Comparison of ENCODE assay signal across 14 cellular contexts in the genomic region with DNA sequence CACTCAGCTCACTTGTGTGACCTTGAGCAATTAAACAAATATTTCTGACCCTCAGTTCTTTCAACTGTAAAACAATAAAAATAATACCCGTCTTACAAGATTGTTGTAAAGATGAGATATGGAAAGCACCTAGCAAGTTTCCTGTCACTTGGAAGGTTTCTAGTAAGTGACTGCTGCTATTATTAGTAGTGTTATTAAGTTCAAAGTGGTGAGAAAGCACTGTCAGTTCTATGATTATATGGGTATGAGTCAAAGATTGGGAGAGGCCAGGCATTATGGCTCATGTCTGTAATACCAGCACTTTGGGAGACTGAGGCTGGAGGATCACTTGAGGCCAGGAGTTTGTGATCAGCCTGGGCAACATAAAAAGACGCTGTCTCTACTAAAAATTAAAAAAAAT.
"Had no signal": no experiment of that assay in that cellular context is flagged by ENCODE, and none has a peak within 500 bp of the region (broad histone marks: within the 10 kb centered on the region; RNA-seq: fewer than 3 reads in every experiment).

No MANE protein-coding gene starts in this region.

- ATAC-seq: naive thymus-derived CD4-positive, alpha-beta T cell; stimulated activated naive CD8-positive, alpha-beta T cell treated with anti-CD3 and anti-CD28 coated beads, Interleukin-15, Interleukin-2, amounts not matched to agents 100 U/mL and 50 U/mL, for 24 hours had no signal

- H3K4me3 Mint-ChIP-seq: activated T-helper 1 cell treated with anti-CD3 and anti-CD28 coated beads, Interleukin-12 subunit alpha, Interleukin-12 subunit beta, Interleukin-2, Interleukin-4 antibody, amounts not matched to agents 30 ng/mL and 10 ng/mL and 1 ng/mL, durations not matched to agents 14 hours and 24 hours and 36 hours; naive thymus-derived CD4-positive, alpha-beta T cell; T-helper 1 cell treated with Interleukin-12 subunit alpha and Interleukin-12 subunit beta and Interleukin-4 antibody, amounts not matched to agents 30 μg/mL and 1 μg/mL, for 36 hours had no signal

- DNase-seq: activated CD4-positive, alpha-beta T cell treated with anti-CD3 and anti-CD28 coated beads for 48 hours; activated naive CD4-positive, alpha-beta T cell treated with Interleukin-2 at 50 U/mL for 16 hours; caudate nucleus; colonic mucosa; effector CD4-positive, alpha-beta T cell; hypothalamus; naive thymus-derived CD4-positive, alpha-beta T cell; right lobe of liver; stimulated activated CD4-positive, alpha-beta T cell treated with anti-CD3 and anti-CD28 coated beads, Interleukin-12 subunit alpha, Interleukin-12 subunit beta, amount 100 ng/mL, for 4 hours; stimulated activated naive CD8-positive, alpha-beta T cell treated with anti-CD3 and anti-CD28 coated beads, Interleukin-15, Interleukin-2, amounts not matched to agents 100 U/mL and 50 U/mL, for 24 hours; upper lobe of right lung had no signal

- H3K27ac Mint-ChIP-seq: activated T-helper 1 cell treated with anti-CD3 and anti-CD28 coated beads, Interleukin-12 subunit alpha, Interleukin-12 subunit beta, Interleukin-2, Interleukin-4 antibody, amounts not matched to agents 30 ng/mL and 10 ng/mL and 1 ng/mL, durations not matched to agents 14 hours and 24 hours and 36 hours; naive thymus-derived CD4-positive, alpha-beta T cell; T-helper 1 cell treated with Interleukin-12 subunit alpha and Interleukin-12 subunit beta and Interleukin-4 antibody, amounts not matched to agents 30 μg/mL and 1 μg/mL, for 36 hours had no signal

- H3K4me3 ChIP-seq: colonic mucosa, lung, right lobe of liver, upper lobe of right lung had no signal

- H3K27me3 ChIP-seq: colonic mucosa, right lobe of liver, upper lobe of right lung had no signal

- H3K27ac ChIP-seq: colonic mucosa, right lobe of liver, upper lobe of right lung had no signal

- H3K9me3 Mint-ChIP-seq: activated T-helper 1 cell treated with anti-CD3 and anti-CD28 coated beads, Interleukin-12 subunit alpha, Interleukin-12 subunit beta, Interleukin-2, Interleukin-4 antibody, amounts not matched to agents 30 ng/mL and 10 ng/mL and 1 ng/mL, durations not matched to agents 14 hours and 24 hours and 36 hours; T-helper 1 cell treated with Interleukin-12 subunit alpha and Interleukin-12 subunit beta and Interleukin-4 antibody, amounts not matched to agents 30 μg/mL and 1 μg/mL, for 36 hours had no signal

- H3K4me1 ChIP-seq: colonic mucosa, right lobe of liver had no signal
